ENCODE assay signal across 8 cellular contexts in genomic region chr13:45464141-45464686, GRCh38. TPM values are rescaled to one million over a fixed set of nuclear protein-coding genes. Genes with fewer than 3 reads are reported as not detected.
A peak's percentile ranks its signal among the peaks of the same experiment; 100 is the strongest.
DNase-seq lines count a peak whose midpoint lies in the region; ATAC-seq and TF ChIP-seq lines count a peak whose summit lies in the region.

No MANE protein-coding gene starts in this region.

- DNase-seq in activated CD4-positive, alpha-beta T cell treated with anti-CD3 and anti-CD28 coated beads, Interleukin-2, amount 10 ng/mL, durations not matched to agents 24 days and 14 days = peak; percentile 66
- DNase-seq in activated CD4-positive, alpha-beta T cell treated with anti-CD3 and anti-CD28 coated beads for 48 hours = no peak
- no peak for DNase-seq in ascending aorta (ENCODE audit: low spot score in 2 of 2)
- peak; percentile 30 to 38 for DNase-seq in left colon
- DNase-seq in thoracic aorta (ENCODE audit: low spot score) = no peak
- no peak for DNase-seq in NCI-H2227 treated with DMSO at 0.1 percent for 48 hours (lab: John Stamatoyannopoulos, UW)

- H3K4me3 ChIP-seq in ascending aorta (peak overlapping the region; percentile 63 to 94), thoracic aorta (peak overlapping the region; percentile 77)

- H3K4me1 ChIP-seq in ascending aorta (peaks cover 3 to 18% of the 10 kb centered on the region in 2 donors), thoracic aorta (ENCODE audit: control insufficient read depth in 1 of 2, low read depth in 2 of 2) (peaks cover 15 to 35% of the 10 kb centered on the region in 2 donors)

- intact Hi-C loops in activated CD4-positive, alpha-beta T cell treated with anti-CD3 and anti-CD28 coated beads, Interleukin-2, amount 10 ng/mL, durations not matched to agents 24 days and 14 days (cut with micrococcal nuclease) = loop anchor here (1.0 to 2.0 kb wide), 5 partner anchors 23 to 123 kb away; partner anchors contain the start of genes SLC25A30 and TPT1
- intact Hi-C loops in ascending aorta (cut with DNase I) (loop anchor here (1.0 to 10.0 kb wide), 4 partner anchors 46 to 119 kb away; partner anchors contain the start of genes SLC25A30 and TPT1), left colon (cut with DNase I, micrococcal nuclease) (no loop called here)

- peak in 1 of 3 experiments; percentile 62 for TF ChIP-seq CTCF in ascending aorta (IDR thresholded peaks at IDR 0.05)
- peak; percentile 38 for TF ChIP-seq CTCF in thoracic aorta (IDR thresholded peaks at IDR 0.05)

- no peaks in the 10 kb centered on the region for H3K27me3 ChIP-seq in ascending aorta
- H3K27me3 ChIP-seq in thoracic aorta (replicated peaks; ENCODE audit: insufficient read depth) = no peaks in the 10 kb centered on the region

- no peak for ATAC-seq in left colon
- ATAC-seq in thoracic aorta (ENCODE audit: insufficient number of reproducible peaks, low FRiP score, low read depth) = no peak
- ATAC-seq in esophagus mucosa = no peak
- no peak for ATAC-seq in HG03097 (IDR thresholded peaks at IDR 0.05; ENCODE audit: low FRiP score, unreplicated experiment)

- peaks cover 6% of the 10 kb centered on the region for H3K9me3 Mint-ChIP-seq in activated CD4-positive, alpha-beta T cell treated with anti-CD3 and anti-CD28 coated beads, Interleukin-2, amount 10 ng/mL, durations not matched to agents 24 days and 14 days

- peak overlapping the region; percentile 91 for H3K4me3 Mint-ChIP-seq in activated CD4-positive, alpha-beta T cell treated with anti-CD3 and anti-CD28 coated beads, Interleukin-2, amount 10 ng/mL, durations not matched to agents 24 days and 14 days

- H3K27ac Mint-ChIP-seq in activated CD4-positive, alpha-beta T cell treated with anti-CD3 and anti-CD28 coated beads, Interleukin-2, amount 10 ng/mL, durations not matched to agents 24 days and 14 days = peak overlapping the region; percentile 86

- H3K27ac ChIP-seq in ascending aorta (peak overlapping the region; percentile 90 to 93), thoracic aorta (peak overlapping the region; percentile 87 to 97)

- no peaks in the 10 kb centered on the region for H3K9me3 ChIP-seq in ascending aorta
- H3K9me3 ChIP-seq in thoracic aorta = no peaks in the 10 kb centered on the region

- peaks cover 17% of the 10 kb centered on the region for H3K36me3 Mint-ChIP-seq in activated CD4-positive, alpha-beta T cell treated with anti-CD3 and anti-CD28 coated beads, Interleukin-2, amount 10 ng/mL, durations not matched to agents 24 days and 14 days (ENCODE audit: low read depth)

- H3K36me3 ChIP-seq in ascending aorta (no peaks in the 10 kb centered on the region), thoracic aorta (no peaks in the 10 kb centered on the region)

- peaks cover 34% of the 10 kb centered on the region for H3K4me1 Mint-ChIP-seq in activated CD4-positive, alpha-beta T cell treated with anti-CD3 and anti-CD28 coated beads, Interleukin-2, amount 10 ng/mL, durations not matched to agents 24 days and 14 days

- peaks cover 2% of the 10 kb centered on the region for H3K27me3 Mint-ChIP-seq in activated CD4-positive, alpha-beta T cell treated with anti-CD3 and anti-CD28 coated beads, Interleukin-2, amount 10 ng/mL, durations not matched to agents 24 days and 14 days

RNA-seq across cellular contexts. Expression of gene COG3, which starts 0.5 kb away (rescaled TPM):
- total RNA-seq in activated CD4-positive, alpha-beta T cell treated with anti-CD3 and anti-CD28 coated beads, Interleukin-2, amount 10 ng/mL, durations not matched to agents 24 days and 14 days = 20.1 and 20.7 TPM in 2 replicates
- total RNA-seq in ascending aorta (5.7 TPM), left colon (10 to 100 TPM; 47.7 to 53.7 TPM), thoracic aorta (10 to 100 TPM; 20.3 to 36.3 TPM), esophagus mucosa (16.3 TPM)

RNA-seq across cellular contexts. Expression of gene SLC25A30, which starts 46.0 kb away (rescaled TPM):
- 12.9 and 14.2 TPM in 2 replicates for total RNA-seq in activated CD4-positive, alpha-beta T cell treated with anti-CD3 and anti-CD28 coated beads, Interleukin-2, amount 10 ng/mL, durations not matched to agents 24 days and 14 days
- total RNA-seq in ascending aorta = 1.9 TPM
- total RNA-seq in left colon = 10 to 100 TPM; 11.8 to 13.5 TPM
- 10 to 100 TPM; 18.7 to 19.9 TPM for total RNA-seq in thoracic aorta
- total RNA-seq in esophagus mucosa = 7.3 TPM

Comparison
In these comparisons a context has a peak if more than half of its experiments do, and no peak if none do; other contexts are left out.
1. DNase-seq: peak in activated CD4-positive, alpha-beta T cell treated with anti-CD3 and anti-CD28 coated beads, Interleukin-2, amount 10 ng/mL, durations not matched to agents 24 days and 14 days (single experiment) and left colon (2 of 2); none in activated CD4-positive, alpha-beta T cell treated with anti-CD3 and anti-CD28 coated beads for 48 hours (single experiment), ascending aorta (0 of 2), thoracic aorta (single experiment) and NCI-H2227 treated with DMSO at 0.1 percent for 48 hours (single experiment).
2. intact Hi-C loops: an anchor here in activated CD4-positive, alpha-beta T cell treated with anti-CD3 and anti-CD28 coated beads, Interleukin-2, amount 10 ng/mL, durations not matched to agents 24 days and 14 days (1.0 to 2.0 kb wide) and ascending aorta (1.0 to 10.0 kb wide); none called in left colon.